ENCODE assay signal across 2 cellular contexts in genomic region chr3:186322761-186323160, GRCh38.
TF ChIP-seq lines count a peak whose summit lies in the region.

No MANE protein-coding gene starts in this region.

TF ChIP-seq in SK-N-SH, 30 proteins besides CTCF, POLR2A, EP300 and RAD21 (continued from another document):
- no peak for TF ChIP-seq PBX3 (IDR thresholded peaks at IDR 0.05)

TF ChIP-seq in SK-N-SH treated with all-trans-retinoic acid at 6 μM for 48 hours, 23 proteins besides CTCF, POLR2A, EP300 and RAD21 (continued from another document):
- TF ChIP-seq CSRNP3 (CRISPR knock-in tag; IDR thresholded peaks at IDR 0.05), result no peak
- no peak for TF ChIP-seq ISL1 (CRISPR knock-in tag; IDR thresholded peaks at IDR 0.05)
- no peak for TF ChIP-seq PATZ1 (CRISPR knock-in tag; IDR thresholded peaks at IDR 0.05; ENCODE audit: borderline replicate concordance)
- TF ChIP-seq TCF4 (CRISPR knock-in tag; IDR thresholded peaks at IDR 0.05; ENCODE audit: borderline replicate concordance), result no peak
- no peak for TF ChIP-seq BACH2 (CRISPR knock-in tag; IDR thresholded peaks at IDR 0.05; ENCODE audit: borderline replicate concordance)
- no peak for TF ChIP-seq TSHZ2 (CRISPR knock-in tag; IDR thresholded peaks at IDR 0.05)
- TF ChIP-seq GLIS3 (CRISPR knock-in tag; IDR thresholded peaks at IDR 0.05), result no peak
- TF ChIP-seq ARNTL (CRISPR knock-in tag; IDR thresholded peaks at IDR 0.05; ENCODE audit: borderline replicate concordance, low read depth), result no peak
- no peak for TF ChIP-seq ZC3H10 (CRISPR knock-in tag; IDR thresholded peaks at IDR 0.05)
- TF ChIP-seq POU6F1 (CRISPR knock-in tag; IDR thresholded peaks at IDR 0.05; ENCODE audit: borderline replicate concordance, low read depth), result no peak
- no peak for TF ChIP-seq ZNF70 (CRISPR knock-in tag; IDR thresholded peaks at IDR 0.05)
- TF ChIP-seq TOX (CRISPR knock-in tag; IDR thresholded peaks at IDR 0.05; ENCODE audit: borderline replicate concordance), result no peak
- TF ChIP-seq CSDC2 (CRISPR knock-in tag; IDR thresholded peaks at IDR 0.05), result no peak
